In the genomic region with DNA sequence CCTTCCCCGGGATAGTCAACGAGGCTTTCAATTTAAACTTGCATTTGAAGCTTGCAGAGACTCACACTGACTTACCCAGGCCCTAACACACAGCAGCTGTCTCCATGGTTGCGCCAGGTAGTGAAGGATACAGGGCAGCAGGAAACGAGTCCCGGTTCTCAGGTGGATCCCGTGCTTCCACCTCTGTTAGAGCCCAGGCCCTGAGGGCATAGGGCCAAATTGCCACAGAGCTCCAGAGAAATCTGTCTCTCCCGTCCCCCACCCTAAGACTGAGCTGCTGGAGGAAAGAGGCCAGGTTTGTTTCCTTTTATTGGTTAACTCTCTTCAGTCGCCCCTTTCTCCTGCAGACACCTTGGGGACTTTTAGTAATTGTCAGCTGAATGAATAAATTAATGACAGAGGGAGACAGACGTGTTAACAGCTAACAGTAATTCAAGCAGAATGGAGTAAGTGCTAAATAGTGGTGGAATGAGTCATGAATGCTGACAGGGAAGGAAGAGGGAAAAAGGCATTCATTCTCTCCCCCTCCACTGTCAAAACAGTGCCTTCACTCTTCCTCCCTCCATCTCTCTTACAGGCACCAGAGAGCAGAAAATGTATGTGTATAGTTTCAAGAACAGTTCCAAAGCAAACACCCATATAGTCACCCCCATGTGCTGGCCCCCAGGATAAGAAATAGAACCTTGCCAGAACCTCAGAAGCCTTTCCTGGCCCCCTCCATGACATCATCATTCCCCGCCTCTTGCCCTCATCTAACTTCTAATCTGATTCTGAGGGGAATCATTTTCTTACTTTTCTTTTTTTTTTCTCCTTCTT, we compare ENCODE assay signal across 8 cellular contexts. TPM values are rescaled to one million over a fixed set of nuclear protein-coding genes. Genes with fewer than 3 reads are reported as not detected.
DNase-seq lines count a peak whose midpoint lies in the region; TF ChIP-seq lines count a peak whose summit lies in the region.
"Had no signal": no experiment of that assay in that cellular context is flagged by ENCODE, and none has a peak within 500 bp of the region (broad histone marks: within the 10 kb centered on the region; RNA-seq: fewer than 3 reads in every experiment).

No MANE protein-coding gene starts in this region.

- H3K4me3 ChIP-seq in NT2/D1 (ENCODE audit: insufficient read length, low read depth) (no peak overlapping the region), fibroblast of pulmonary artery (replicated peaks; ENCODE audit: low read depth, low read length) (no peak overlapping the region), lower leg skin (ENCODE audit: low read depth, poor library complexity, severe bottlenecking) (no peak overlapping the region)

- no peaks in the 10 kb centered on the region for H3K4me1 Mint-ChIP-seq in CD14-positive monocyte

- peaks cover 7% of the 10 kb centered on the region for H3K4me1 ChIP-seq in NT2/D1 (ENCODE audit: insufficient read depth, insufficient read length)

- no peaks in the 10 kb centered on the region for H3K9me3 Mint-ChIP-seq in CD14-positive monocyte
- H3K9me3 Mint-ChIP-seq: T-helper 2 cell treated with Interferon-gamma antibody and Interleukin-4, amounts not matched to agents 5 μg/mL and 100 μg/mL, for 36 hours had no signal

- no peak for TF ChIP-seq POLR2A in lower leg skin (IDR thresholded peaks at IDR 0.05)

- H3K4me3 Mint-ChIP-seq in CD14-positive monocyte = no peak overlapping the region
- H3K4me3 Mint-ChIP-seq: T-helper 2 cell treated with Interferon-gamma antibody and Interleukin-4, amounts not matched to agents 5 μg/mL and 100 μg/mL, for 36 hours had no signal

- WGBS in lower leg skin, 2 donors = 37 to 42% methylated on average over 10 of the region's 10 CpGs

- peaks cover 0 to 4% (median 3%) of the 10 kb centered on the region in 3 donors for H3K27me3 Mint-ChIP-seq in CD14-positive monocyte (ENCODE audit: low read depth in 3 of 3)

- peak; percentile 54 for DNase-seq in H4 (ENCODE audit: low spot score)
- peak; percentile 35 for DNase-seq in NT2/D1 (ENCODE audit: low read depth, low spot score)
- DNase-seq in fibroblast of pulmonary artery (ENCODE audit: low read depth) = peak; percentile 76
- DNase-seq in pulmonary artery endothelial cell (ENCODE audit: low read depth, low spot score) = peak; percentile 17
- DNase-seq in lower leg skin (ENCODE audit: low spot score in 2 of 2) = no peak
- DNase-seq in superior temporal gyrus (ENCODE audit: extremely low spot score) = no peak
- no peak for DNase-seq in CD14-positive monocyte (ENCODE audit: low spot score)

- no peak for TF ChIP-seq CTCF in fibroblast of pulmonary artery (IDR thresholded peaks at IDR 0.05; ENCODE audit: low read length, missing control alignments)
- TF ChIP-seq CTCF in lower leg skin (IDR thresholded peaks at IDR 0.05) = no peak
- no peak for TF ChIP-seq CTCF in CD14-positive monocyte (IDR thresholded peaks at IDR 0.05)

- no peaks in the 10 kb centered on the region for H3K27me3 ChIP-seq in NT2/D1 (ENCODE audit: insufficient read depth, insufficient read length)

- no peaks in the 10 kb centered on the region for H3K36me3 ChIP-seq in NT2/D1 (ENCODE audit: insufficient read depth, insufficient read length, low read length)

- no peak overlapping the region for H3K27ac Mint-ChIP-seq in CD14-positive monocyte
- H3K27ac Mint-ChIP-seq: T-helper 2 cell treated with Interferon-gamma antibody and Interleukin-4, amounts not matched to agents 5 μg/mL and 100 μg/mL, for 36 hours had no signal

- no peaks in the 10 kb centered on the region for H3K9me3 ChIP-seq in NT2/D1 (ENCODE audit: insufficient read depth, low read length)

- no peaks in the 10 kb centered on the region for H3K36me3 Mint-ChIP-seq in CD14-positive monocyte

- H3K9ac ChIP-seq in NT2/D1 (ENCODE audit: insufficient read length, low read depth) = no peak overlapping the region

- intact Hi-C loops in lower leg skin (cut with DNase I; ENCODE audit: low total_unique reads) (no loop called here), CD14-positive monocyte (cut with micrococcal nuclease) (no loop called here)

RNA-seq across cellular contexts. Expression of a gene that starts 16.7 kb away (rescaled TPM):
- total RNA-seq in H4 (2014; rRNA removed; shearing (Covaris generic)) = 14.0 and 16.8 TPM in 2 replicates
- total RNA-seq in pulmonary artery endothelial cell = 9.6 and 10.2 TPM in 2 replicates
- total RNA-seq in lower leg skin = 100 to 1,000 TPM in 3 of 4 donors, 10 to 100 TPM in 1; 91.9 to 165 (median 103) TPM
- under 1 TPM in 1 of 2 donors, not detected in 1; 0.14 TPM for polyA plus RNA-seq in CD14-positive monocyte

Comparison
In these comparisons a context has a peak if more than half of its experiments do, and no peak if none do; other contexts are left out.
1. DNase-seq: peak in H4 (single experiment), NT2/D1 (single experiment), fibroblast of pulmonary artery (single experiment) and pulmonary artery endothelial cell (single experiment); none in lower leg skin (0 of 2), superior temporal gyrus (single experiment) and CD14-positive monocyte (single experiment).